9 cellular contexts compared by ENCODE assay signal in the genomic region with DNA sequence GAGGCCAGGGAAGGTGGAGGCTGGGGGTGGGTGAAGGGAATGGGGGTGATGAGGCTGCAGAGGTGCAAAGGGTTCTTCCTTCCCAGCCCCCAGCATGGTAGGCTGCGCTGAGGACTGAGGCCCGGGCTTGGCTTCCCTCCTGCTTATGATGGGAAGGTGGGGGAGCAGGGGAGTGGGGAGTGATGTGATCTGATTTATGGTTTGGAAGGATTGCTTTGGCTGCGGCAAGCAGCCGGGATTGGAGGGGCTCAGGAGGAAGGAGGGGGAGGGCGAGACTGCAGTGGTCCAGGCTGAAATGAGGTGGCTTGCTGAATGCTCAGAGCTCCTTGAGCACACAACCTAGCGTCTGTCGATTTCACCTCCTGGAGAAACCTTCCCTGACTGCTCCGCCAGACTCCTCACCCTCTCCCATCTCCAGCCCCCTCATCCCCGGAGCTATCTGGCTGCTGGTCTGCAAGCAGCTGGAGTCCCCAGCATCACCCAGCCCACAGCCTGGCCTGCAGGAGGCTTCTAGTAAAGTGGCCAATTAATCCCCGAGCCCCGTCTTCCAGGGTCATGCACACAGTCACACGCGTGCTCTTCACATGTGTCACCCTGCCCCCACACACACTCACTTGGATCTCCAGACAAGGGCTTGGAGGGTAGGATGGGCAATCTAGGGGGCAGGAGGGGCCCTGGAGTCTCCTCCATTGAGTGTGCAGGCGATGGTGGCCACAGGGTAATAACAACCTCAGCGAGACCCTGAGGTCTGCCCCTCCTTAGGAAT. TPM values are rescaled to one million over a fixed set of nuclear protein-coding genes. Genes with fewer than 3 reads are reported as not detected.
DNase-seq lines count a peak whose midpoint lies in the region; ATAC-seq and TF ChIP-seq lines count a peak whose summit lies in the region.
"Had no signal": no experiment of that assay in that cellular context is flagged by ENCODE, and none has a peak within 500 bp of the region (broad histone marks: within the 10 kb centered on the region; RNA-seq: fewer than 3 reads in every experiment).

No MANE protein-coding gene starts in this region.

- peaks cover 15% of the 10 kb centered on the region; the same call in 1 of the 2 replicates for H3K9me3 ChIP-seq in HUES64 (ENCODE audit: insufficient read depth, low read depth, low read length)

- H3K4me3 ChIP-seq in AG10803 (ENCODE audit: low read length), result peak overlapping the region; percentile 77
- H3K4me3 ChIP-seq in HUES64 (ENCODE audit: low read length), result peak overlapping the region; percentile 14; the same call in 1 of the 2 replicates

- WGBS in HUES64, result 64% methylated on average over 15 of the region's 15 CpGs

- H3K4me3 Mint-ChIP-seq in dendritic cell treated with granulocyte-macrophage colony-stimulating factor and Interleukin-4, amounts not matched to agents 40 ng/mL and 50 ng/mL, for 4 days, result peak overlapping the region; percentile 87
- peak overlapping the region; percentile 95 for H3K4me3 Mint-ChIP-seq in nephron progenitor cell

- no peak for TF ChIP-seq CTCF in AG10803 (conservative IDR thresholded peaks at IDR 0.05; ENCODE audit: low read length)
- no peak for TF ChIP-seq CTCF in nephron progenitor cell (IDR thresholded peaks at IDR 0.05)

- H3K9ac ChIP-seq in HUES64 (ENCODE audit: low read depth, low read length), result no peak overlapping the region

- H3K9me3 Mint-ChIP-seq in dendritic cell treated with granulocyte-macrophage colony-stimulating factor and Interleukin-4, amounts not matched to agents 40 ng/mL and 50 ng/mL, for 4 days, result no peaks in the 10 kb centered on the region
- no peaks in the 10 kb centered on the region for H3K9me3 Mint-ChIP-seq in nephron progenitor cell

- H3K27me3 ChIP-seq in HUES64 (ENCODE audit: insufficient read depth, low read length), result peaks cover 49% of the 10 kb centered on the region

- peaks cover 5% of the 10 kb centered on the region for H3K36me3 Mint-ChIP-seq in dendritic cell treated with granulocyte-macrophage colony-stimulating factor and Interleukin-4, amounts not matched to agents 40 ng/mL and 50 ng/mL, for 4 days (ENCODE audit: low read depth)
- no peaks in the 10 kb centered on the region for H3K36me3 Mint-ChIP-seq in nephron progenitor cell (ENCODE audit: low read depth)

- H3K27ac ChIP-seq in HUES64 (ENCODE audit: low read depth, low read length), result no peak overlapping the region

- no peaks in the 10 kb centered on the region for H3K36me3 ChIP-seq in HUES64 (ENCODE audit: insufficient read depth, low read length)

- DNase-seq in AG10803 (ENCODE audit: low read depth), result peak; percentile 18
- peak; percentile 47 for DNase-seq in nephron progenitor cell
- DNase-seq in NCI-H1930 (lab: John Stamatoyannopoulos, UW), result no peak
- DNase-seq: occipital lobe had no signal

- intact Hi-C loops in dendritic cell treated with granulocyte-macrophage colony-stimulating factor and Interleukin-4, amounts not matched to agents 40 ng/mL and 50 ng/mL, for 4 days (cut with micrococcal nuclease), result loop anchor here (10.0 kb wide), 1 partner anchor 82 kb away; no protein-coding TSS in a partner anchor

- H3K4me1 ChIP-seq in HUES64 (ENCODE audit: insufficient read depth, low read length), result no peaks in the 10 kb centered on the region

- no peak for ATAC-seq in HG03571 (IDR thresholded peaks at IDR 0.05; ENCODE audit: unreplicated experiment)
- no peak for ATAC-seq in GM21526 (IDR thresholded peaks at IDR 0.05; ENCODE audit: low FRiP score, unreplicated experiment)
- ATAC-seq in GM21717 (IDR thresholded peaks at IDR 0.05; ENCODE audit: unreplicated experiment), result no peak

- H3K27ac Mint-ChIP-seq in dendritic cell treated with granulocyte-macrophage colony-stimulating factor and Interleukin-4, amounts not matched to agents 40 ng/mL and 50 ng/mL, for 4 days, result peak overlapping the region; percentile 74
- no peak overlapping the region for H3K27ac Mint-ChIP-seq in nephron progenitor cell

- H3K27me3 Mint-ChIP-seq in dendritic cell treated with granulocyte-macrophage colony-stimulating factor and Interleukin-4, amounts not matched to agents 40 ng/mL and 50 ng/mL, for 4 days, result peaks cover 79% of the 10 kb centered on the region
- peaks cover 7% of the 10 kb centered on the region for H3K27me3 Mint-ChIP-seq in nephron progenitor cell (ENCODE audit: low read depth, poor library complexity)

- peaks cover 45% of the 10 kb centered on the region for H3K4me1 Mint-ChIP-seq in dendritic cell treated with granulocyte-macrophage colony-stimulating factor and Interleukin-4, amounts not matched to agents 40 ng/mL and 50 ng/mL, for 4 days (ENCODE audit: low read depth)
- peaks cover 64% of the 10 kb centered on the region for H3K4me1 Mint-ChIP-seq in nephron progenitor cell

RNA-seq across cellular contexts. Expression of a gene that starts 0.7 kb away (rescaled TPM):
- polyA plus RNA-seq in HUES64 (2013, experiment 1 of 2), result 1.9 TPM
- 2.8 TPM for polyA plus RNA-seq in HUES64 (2013, experiment 2 of 2)

RNA-seq across cellular contexts. Expression of a gene that starts 2.8 kb away (rescaled TPM):
- polyA plus RNA-seq in HUES64 (2013, experiment 1 of 2), result 2.9 TPM
- polyA plus RNA-seq in HUES64 (2013, experiment 2 of 2), result 3.9 TPM

RNA-seq across cellular contexts. Expression of a gene that starts 47.8 kb away (rescaled TPM):
- not detected for polyA plus RNA-seq in HUES64 (2013, experiment 1 of 2)
- not detected for polyA plus RNA-seq in HUES64 (2013, experiment 2 of 2)

Comparison
In these comparisons a context has a peak if more than half of its experiments do, and no peak if none do; other contexts are left out.
1. DNase-seq: peak in AG10803 (single experiment) and nephron progenitor cell (single experiment); none in NCI-H1930 (0 of 2).